ENCODE assay signal across 33 cellular contexts in genomic region chr1:85655315-85655714, GRCh38.
"Had no signal": no experiment of that assay in that cellular context is flagged by ENCODE, and none has a peak within 500 bp of the region (broad histone marks: within the 10 kb centered on the region; RNA-seq: fewer than 3 reads in every experiment).

No MANE protein-coding gene starts in this region.

- H3K27ac ChIP-seq: ascending aorta, brain microvascular endothelial cell, coronary artery, dorsolateral prefrontal cortex, gastrocnemius medialis, pancreas, prostate gland, sigmoid colon, thoracic aorta, uterus, VCaP had no signal

- H3K4me2 ChIP-seq: hepatocyte had no signal

- DNase-seq: activated CD4-positive, alpha-beta memory T cell treated with anti-CD3 and anti-CD28 coated beads, Interleukin-2, amount 10 ng/mL, durations not matched to agents 7 days and 5 days; activated CD4-positive, alpha-beta T cell treated with anti-CD3 and anti-CD28 coated beads, Interleukin-2, amount 10 ng/mL, durations not matched to agents 7 days and 5 days; activated effector memory CD4-positive, alpha-beta T cell treated with Interleukin-2 at 50 U/mL for 16 hours; activated naive CD4-positive, alpha-beta T cell treated with anti-CD3 and anti-CD28 coated beads for 36 hours; activated naive CD8-positive, alpha-beta T cell treated with anti-CD3 and anti-CD28 coated beads, Interleukin-2, amount 10 ng/mL, durations not matched to agents 7 days and 5 days; activated T-cell treated with anti-CD3 and anti-CD28 coated beads, Interleukin-2, amount 50 U/mL, for 48 hours; brain microvascular endothelial cell; dorsolateral prefrontal cortex; effector memory CD4-positive, alpha-beta T cell; erythroblast; gastrocnemius medialis; glutamatergic neuron; left cardiac atrium; left ventricle myocardium superior; nucleus accumbens; pancreas; retina; sigmoid colon; small intestine; stimulated activated CD4-positive, alpha-beta T cell treated with anti-CD3 and anti-CD28 coated beads, Interleukin-4, amount 100 ng/mL, for 24 hours; T-helper 9 cell; trophoblast cell; uterus had no signal

- ATAC-seq: activated CD4-positive, CD25-positive, alpha-beta regulatory T cell treated with anti-CD3 and anti-CD28 coated beads, Interleukin-2, amount 50 U/mL, for 24 hours; gastrocnemius medialis; left cardiac atrium; left ventricle myocardium superior; pancreas; stimulated activated effector memory CD8-positive, alpha-beta T cell treated with anti-CD3 and anti-CD28 coated beads, Interleukin-12 subunit alpha, Interleukin-12 subunit beta, amount 100 ng/mL, for 72 hours had no signal

- H3K9me3 ChIP-seq: ascending aorta, gastrocnemius medialis, pancreas, prostate gland, sigmoid colon, thoracic aorta, uterus had no signal

- H3K79me2 ChIP-seq: hepatocyte had no signal

- H3K4me3 ChIP-seq: ascending aorta, coronary artery, dorsolateral prefrontal cortex, gastrocnemius medialis, hepatocyte, pancreas, prostate gland, sigmoid colon, thoracic aorta, uterus had no signal

- H3K4me1 ChIP-seq: gastrocnemius medialis, prostate gland, sigmoid colon, uterus had no signal

- FAIRE-seq: keratinocyte, pancreas, small intestine, TTC549 had no signal

- H3K36me3 ChIP-seq: prostate gland, thoracic aorta, uterus had no signal

- H2AFZ ChIP-seq: hepatocyte had no signal

- H3K27me3 ChIP-seq: ascending aorta, brain microvascular endothelial cell, dorsolateral prefrontal cortex, gastrocnemius medialis, hepatocyte, pancreas, sigmoid colon, uterus had no signal
